12 cellular contexts compared by ENCODE assay signal in genomic region chr4:159003420-159004253, GRCh38.
DNase-seq lines count a peak whose midpoint lies in the region; ATAC-seq, FAIRE-seq and TF ChIP-seq lines count a peak whose summit lies in the region.
"Had no signal": no experiment of that assay in that cellular context is flagged by ENCODE, and none has a peak within 500 bp of the region (broad histone marks: within the 10 kb centered on the region; RNA-seq: fewer than 3 reads in every experiment).

No MANE protein-coding gene starts in this region.

- POLR2A ChIA-PET in A549 (lab: Yijun Ruan, JAX), result no interaction called here

- no peaks in the 10 kb centered on the region for H3K79me2 ChIP-seq in hepatocyte
- no peaks in the 10 kb centered on the region for H3K79me2 ChIP-seq in Karpas-422 (ENCODE audit: low read length)

- TF ChIP-seq CTCF in A549 (IDR thresholded peaks at IDR 0.05) (no peak), HFFc6 (IDR thresholded peaks at IDR 0.05) (no peak), hepatocyte (IDR thresholded peaks at IDR 0.05; ENCODE audit: poor library complexity) (no peak)

- no peak for TF ChIP-seq POLR2A in A549 (IDR thresholded peaks at IDR 0.05; ENCODE audit: low read length)

- H3K9me3 Mint-ChIP-seq in HFFc6, result no peaks in the 10 kb centered on the region
- no peaks in the 10 kb centered on the region for H3K9me3 Mint-ChIP-seq in effector memory CD8-positive, alpha-beta T cell

- no peak overlapping the region; the same call in 1 of the 2 replicates for H3K4me3 Mint-ChIP-seq in HFFc6
- no peak overlapping the region for H3K4me3 Mint-ChIP-seq in effector memory CD8-positive, alpha-beta T cell

- DNase-seq in A549 (ENCODE audit: low read depth in 1 of 2, low spot score in 1 of 2), result no peak
- DNase-seq in HFFc6, result no peak
- DNase-seq in SK-MEL-5 (ENCODE audit: low read depth, low spot score), result peak; percentile 8
- no peak for DNase-seq in hepatocyte (ENCODE audit: low spot score)
- no peak for DNase-seq in Karpas-422
- no peak for DNase-seq in effector memory CD8-positive, alpha-beta T cell
- DNase-seq in NOMO-1 (lab: John Stamatoyannopoulos, UW; ENCODE audit: unreplicated experiment in 2 of 2), result no peak
- DNase-seq: body of pancreas, T-helper 1 cell had no signal

- 0 out of 2 replicates have a peak overlapping the region, but pooled peaks have one; percentile 22 for H3K27ac Mint-ChIP-seq in HFFc6
- no peak overlapping the region for H3K27ac Mint-ChIP-seq in effector memory CD8-positive, alpha-beta T cell

- FAIRE-seq in A549 (lab: Jason Lieb, UNC), result no peak
- FAIRE-seq: islet of Langerhans had no signal

- H3K4me3 ChIP-seq in A549, result no peak overlapping the region
- H3K4me3 ChIP-seq in hepatocyte, result no peak overlapping the region
- no peak overlapping the region for H3K4me3 ChIP-seq in Karpas-422 (ENCODE audit: low read length)
- H3K4me3 ChIP-seq: body of pancreas, esophagus muscularis mucosa had no signal

- WGBS in A549 (ENCODE audit: missing lambda C conversion rate), result 79% methylated on average over 7 of the region's 7 CpGs
- 73% methylated on average over 7 of the region's 7 CpGs for WGBS in hepatocyte (ENCODE audit: low lambda C conversion rate, missing lambda C conversion rate)

- H2AFZ ChIP-seq in hepatocyte (no peak overlapping the region), Karpas-422 (ENCODE audit: low read length) (no peak overlapping the region)

- H3K27me3 ChIP-seq in hepatocyte (no peaks in the 10 kb centered on the region), Karpas-422 (ENCODE audit: low read length) (no peaks in the 10 kb centered on the region)
- H3K27me3 ChIP-seq: body of pancreas, esophagus muscularis mucosa had no signal

- no peaks in the 10 kb centered on the region for H3K27me3 Mint-ChIP-seq in HFFc6 (ENCODE audit: insufficient read depth)
- peaks cover 7 to 27% of the 10 kb centered on the region in 2 donors for H3K27me3 Mint-ChIP-seq in effector memory CD8-positive, alpha-beta T cell

- H3K27ac ChIP-seq in A549 (peak overlapping the region; percentile 17 to 34; a peak in 2 of 6 replicates), hepatocyte (no peak overlapping the region), Karpas-422 (ENCODE audit: low read length) (no peak overlapping the region)
- H3K27ac ChIP-seq: body of pancreas, esophagus muscularis mucosa had no signal

- in situ Hi-C loops in SK-MEL-5 (cut with HindIII; ENCODE audit: low pct_unique_long_range_greater_than_20kb, low sequenced_read_pairs), result no loop called here

- H3K36me3 ChIP-seq in hepatocyte (replicated peaks; ENCODE audit: insufficient read depth, low read depth) (no peaks in the 10 kb centered on the region), Karpas-422 (ENCODE audit: insufficient read depth, low read length) (no peaks in the 10 kb centered on the region)
- H3K36me3 ChIP-seq: esophagus muscularis mucosa had no signal

- CTCF ChIA-PET in A549 (lab: Yijun Ruan, JAX), result no interaction called here

- H3K9me3 ChIP-seq in A549 (no peaks in the 10 kb centered on the region), hepatocyte (ENCODE audit: low read depth) (no peaks in the 10 kb centered on the region), Karpas-422 (ENCODE audit: low read length) (no peaks in the 10 kb centered on the region)
- H3K9me3 ChIP-seq: body of pancreas, esophagus muscularis mucosa had no signal

- H3K4me2 ChIP-seq in A549, result peak overlapping the region; percentile 5; the same call in 1 of the 3 replicates
- H3K4me2 ChIP-seq in hepatocyte, result peak overlapping the region; percentile 9
- H3K4me2 ChIP-seq in Karpas-422 (ENCODE audit: low read depth, low read length, poor library complexity, severe bottlenecking), result no peak overlapping the region

- H3K9me2 ChIP-seq in hepatocyte (replicated peaks; ENCODE audit: insufficient read depth) (no peaks in the 10 kb centered on the region), Karpas-422 (replicated peaks; ENCODE audit: insufficient read depth, low read length) (no peaks in the 10 kb centered on the region)

- H4K20me1 ChIP-seq in hepatocyte (ENCODE audit: insufficient read depth, poor library complexity, severe bottlenecking), result no peaks in the 10 kb centered on the region
- H4K20me1 ChIP-seq in Karpas-422 (ENCODE audit: insufficient read depth, low read depth, low read length), result no peaks in the 10 kb centered on the region

- H3K4me1 ChIP-seq in A549 (peaks cover 30% of the 10 kb centered on the region), hepatocyte (ENCODE audit: insufficient read depth) (no peaks in the 10 kb centered on the region), Karpas-422 (ENCODE audit: low read length) (no peaks in the 10 kb centered on the region)
- H3K4me1 ChIP-seq: body of pancreas had no signal

- H3K9ac ChIP-seq in Karpas-422 (ENCODE audit: low read length), result no peak overlapping the region

- no peak for TF ChIP-seq RAD21 in A549 (conservative IDR thresholded peaks at IDR 0.05 in 1 of 2, IDR thresholded peaks at IDR 0.05 in 1 of 2)

- peaks cover 28% of the 10 kb centered on the region for H3K4me1 Mint-ChIP-seq in HFFc6 (ENCODE audit: low read depth)
- peaks cover 0 to 8% of the 10 kb centered on the region in 2 donors for H3K4me1 Mint-ChIP-seq in effector memory CD8-positive, alpha-beta T cell (ENCODE audit: low read depth in 2 of 2)

- TF ChIP-seq EP300 in A549 (IDR thresholded peaks at IDR 0.05), result no peak

- no peak for ATAC-seq in A549
- ATAC-seq in HG02610 (IDR thresholded peaks at IDR 0.05; ENCODE audit: unreplicated experiment), result no peak
- no peak for ATAC-seq in effector memory CD8-positive, alpha-beta T cell (replicated peaks)
- ATAC-seq: body of pancreas had no signal

- no peaks in the 10 kb centered on the region for H3K36me3 Mint-ChIP-seq in HFFc6 (ENCODE audit: low read depth)
- no peaks in the 10 kb centered on the region for H3K36me3 Mint-ChIP-seq in effector memory CD8-positive, alpha-beta T cell (ENCODE audit: insufficient read depth)

TF ChIP-seq in A549, 52 proteins besides CTCF, POLR2A, EP300 and RAD21:
- TF ChIP-seq MAFK (IDR thresholded peaks at IDR 0.05; ENCODE audit: partially characterized antibody) (peak; percentile 24), NPAS2 (CRISPR knock-in tag; IDR thresholded peaks at IDR 0.05; ENCODE audit: borderline replicate concordance) (no peak)
TF ChIP-seq in A549: peak in this region for 1.

Comparison
In these comparisons a context has a peak if more than half of its experiments do, and no peak if none do; other contexts are left out.
1. H3K27ac ChIP-seq: peak in A549 (2 of 2); none in hepatocyte (single experiment) and Karpas-422 (single experiment).